ENCODE assay signal across 23 cellular contexts in genomic region chr1:19835573-19835972, GRCh38. TPM values are rescaled to one million over a fixed set of nuclear protein-coding genes. Genes with fewer than 3 reads are reported as not detected.
"Had no signal": no experiment of that assay in that cellular context is flagged by ENCODE, and none has a peak within 500 bp of the region (broad histone marks: within the 10 kb centered on the region; RNA-seq: fewer than 3 reads in every experiment).

No MANE protein-coding gene starts in this region.

- H3K4me3 Mint-ChIP-seq: dendritic cell treated with granulocyte-macrophage colony-stimulating factor and Interleukin-4, amounts not matched to agents 40 ng/mL and 50 ng/mL, for 4 days; effector memory CD8-positive, alpha-beta T cell; immature natural killer cell; natural killer cell; neural crest cell had no signal

- FAIRE-seq: kidney, small intestine had no signal

- H3K9me3 ChIP-seq: esophagus muscularis mucosa, sigmoid colon had no signal

- H3K4me3 ChIP-seq: esophagus muscularis mucosa, lung, sigmoid colon had no signal

- H3K36me3 ChIP-seq: esophagus muscularis mucosa, sigmoid colon had no signal

- DNase-seq: effector memory CD8-positive, alpha-beta T cell; foreskin fibroblast; immature natural killer cell; kidney; left cardiac atrium; left ventricle myocardium superior; mesenchymal stem cell; natural killer cell; posterior cingulate gyrus; sigmoid colon; small intestine; stimulated activated CD4-positive, alpha-beta T cell treated with anti-CD3 and anti-CD28 coated beads, Interleukin-12 subunit alpha, Interleukin-12 subunit beta, amount 100 ng/mL, for 4 hours; stimulated activated naive CD4-positive, alpha-beta T cell treated with Interleukin-2 at 50 U/mL for 16 hours; trophoblast cell had no signal

- H3K27ac Mint-ChIP-seq: dendritic cell treated with granulocyte-macrophage colony-stimulating factor and Interleukin-4, amounts not matched to agents 40 ng/mL and 50 ng/mL, for 4 days; effector memory CD8-positive, alpha-beta T cell; immature natural killer cell; natural killer cell had no signal

- ATAC-seq: effector memory CD8-positive, alpha-beta T cell; left cardiac atrium; left ventricle myocardium superior; natural killer cell had no signal

- H3K4me1 Mint-ChIP-seq: immature natural killer cell, natural killer cell, neural crest cell had no signal

- H3K4me1 ChIP-seq: esophagus muscularis mucosa, sigmoid colon had no signal

- H3K27ac ChIP-seq: epithelial cell of prostate, esophagus muscularis mucosa, sigmoid colon had no signal

- H3K9me3 Mint-ChIP-seq: effector memory CD8-positive, alpha-beta T cell; immature natural killer cell; natural killer cell had no signal

- H3K36me3 Mint-ChIP-seq: immature natural killer cell, natural killer cell had no signal

RNA-seq across cellular contexts. Expression of gene RNF186, which starts 20.5 kb away (rescaled TPM):
- total RNA-seq: esophagus muscularis mucosa, left cardiac atrium, left ventricle myocardium superior, lung, mononuclear cell, natural killer cell, neural crest cell, osteocyte, pulmonary artery endothelial cell, sigmoid colon, urinary bladder had no signal
- polyA plus RNA-seq: immature natural killer cell, lung, urinary bladder had no signal
